ENCODE assay signal across 8 cellular contexts in genomic region chr17:45235071-45236001, GRCh38. TPM values are rescaled to one million over a fixed set of nuclear protein-coding genes. Genes with fewer than 3 reads are reported as not detected.
DNase-seq lines count a peak whose midpoint lies in the region; ATAC-seq and TF ChIP-seq lines count a peak whose summit lies in the region.

No MANE protein-coding gene starts in this region.

- H3K4me3 ChIP-seq in osteoblast (ENCODE audit: insufficient read depth, low read length), result no peak overlapping the region
- no peak overlapping the region for H3K4me3 ChIP-seq in vagina

- TF ChIP-seq CTCF in RWPE1 (conservative IDR thresholded peaks at IDR 0.05; ENCODE audit: low read depth) (peak; percentile 87), foreskin keratinocyte (conservative IDR thresholded peaks at IDR 0.05) (peak; percentile 80), osteoblast (IDR thresholded peaks at IDR 0.05; ENCODE audit: extremely low read depth, low read depth, low read length) (peak; percentile 85), vagina (IDR thresholded peaks at IDR 0.05) (peak; percentile 75 to 82 (median 78))

- TF ChIP-seq POLR2A in vagina (IDR thresholded peaks at IDR 0.05), result no peak

- H3K4me1 ChIP-seq in foreskin keratinocyte (no peaks in the 10 kb centered on the region), osteoblast (ENCODE audit: insufficient read depth, low read length) (peaks cover 25% of the 10 kb centered on the region), vagina (peaks cover 16% of the 10 kb centered on the region)

- no peak overlapping the region for H2AFZ ChIP-seq in osteoblast (ENCODE audit: low read length)

- H3K36me3 ChIP-seq in osteoblast (ENCODE audit: insufficient read depth, low read length), result no peaks in the 10 kb centered on the region
- H3K36me3 ChIP-seq in vagina, result peaks cover 0 to 5% of the 10 kb centered on the region in 2 donors

- H3K4me3 Mint-ChIP-seq in activated T-helper 2 cell treated with anti-CD3 and anti-CD28 coated beads, Interferon-gamma antibody, Interleukin-2, Interleukin-4, amounts not matched to agents 10 μg/mL and 5 μg/mL and 100 μg/mL, durations not matched to agents 14 hours and 24 hours and 36 hours (ENCODE audit: low read depth), result peak overlapping the region; percentile 38

- peak; percentile 32 for ATAC-seq in foreskin keratinocyte
- ATAC-seq in GM21825 (IDR thresholded peaks at IDR 0.05; ENCODE audit: unreplicated experiment), result no peak

- no peak overlapping the region for H3K27ac ChIP-seq in RWPE1
- H3K27ac ChIP-seq in foreskin keratinocyte, result no peak overlapping the region
- H3K27ac ChIP-seq in osteoblast (ENCODE audit: low read depth, low read length), result no peak overlapping the region
- H3K27ac ChIP-seq in vagina, result no peak overlapping the region

- intact Hi-C loops in activated T-helper 2 cell treated with anti-CD3 and anti-CD28 coated beads, Interferon-gamma antibody, Interleukin-2, Interleukin-4, amounts not matched to agents 10 μg/mL and 5 μg/mL and 100 μg/mL, durations not matched to agents 14 hours and 24 hours and 36 hours (cut with micrococcal nuclease), result loop anchor here (1.0 kb wide), 1 partner anchor 16 kb away; no protein-coding TSS in a partner anchor
- intact Hi-C loops in vagina (cut with DNase I), result no loop called here

- no peak overlapping the region for H3K4me2 ChIP-seq in osteoblast (ENCODE audit: insufficient read depth, low read length)

- peak; percentile 79 for DNase-seq in COLO829 (ENCODE audit: low spot score)
- DNase-seq in HUDEP-2 (lab: John Stamatoyannopoulos, UW; ENCODE audit: unreplicated experiment in 76 of 76), result peak in 57 of 76 experiments; percentile 12 to 70 (median 48)
- DNase-seq in RWPE1 (ENCODE audit: low spot score), result peak; percentile 61
- peak; percentile 61 for DNase-seq in activated T-helper 2 cell treated with anti-CD3 and anti-CD28 coated beads, Interferon-gamma antibody, Interleukin-2, Interleukin-4, amounts not matched to agents 10 μg/mL and 5 μg/mL and 100 μg/mL, durations not matched to agents 14 hours and 24 hours and 36 hours (ENCODE audit: low spot score)
- peak in 1 of 2 donors; percentile 41 for DNase-seq in foreskin keratinocyte
- peak; percentile 98 for DNase-seq in osteoblast (ENCODE audit: insufficient read length, low spot score, missing footprints)
- DNase-seq in vagina (ENCODE audit: extremely low spot score in 2 of 2), result no peak

- H3K27ac Mint-ChIP-seq in activated T-helper 2 cell treated with anti-CD3 and anti-CD28 coated beads, Interferon-gamma antibody, Interleukin-2, Interleukin-4, amounts not matched to agents 10 μg/mL and 5 μg/mL and 100 μg/mL, durations not matched to agents 14 hours and 24 hours and 36 hours, result peak overlapping the region; percentile 97

- peaks cover 91% of the 10 kb centered on the region for H3K36me3 Mint-ChIP-seq in activated T-helper 2 cell treated with anti-CD3 and anti-CD28 coated beads, Interferon-gamma antibody, Interleukin-2, Interleukin-4, amounts not matched to agents 10 μg/mL and 5 μg/mL and 100 μg/mL, durations not matched to agents 14 hours and 24 hours and 36 hours (ENCODE audit: low read depth)

- H3K27me3 Mint-ChIP-seq in activated T-helper 2 cell treated with anti-CD3 and anti-CD28 coated beads, Interferon-gamma antibody, Interleukin-2, Interleukin-4, amounts not matched to agents 10 μg/mL and 5 μg/mL and 100 μg/mL, durations not matched to agents 14 hours and 24 hours and 36 hours (ENCODE audit: low read depth), result no peaks in the 10 kb centered on the region

- H3K79me2 ChIP-seq in osteoblast (ENCODE audit: insufficient read depth, low read length), result no peaks in the 10 kb centered on the region

- H3K9me3 ChIP-seq in osteoblast (ENCODE audit: low read depth, low read length) (no peaks in the 10 kb centered on the region), vagina (no peaks in the 10 kb centered on the region)

- H3K27me3 ChIP-seq in foreskin keratinocyte, result peaks cover 10% of the 10 kb centered on the region
- no peaks in the 10 kb centered on the region for H3K27me3 ChIP-seq in osteoblast (ENCODE audit: insufficient read depth, low read length)
- no peaks in the 10 kb centered on the region for H3K27me3 ChIP-seq in vagina

- H3K9me3 Mint-ChIP-seq in activated T-helper 2 cell treated with anti-CD3 and anti-CD28 coated beads, Interferon-gamma antibody, Interleukin-2, Interleukin-4, amounts not matched to agents 10 μg/mL and 5 μg/mL and 100 μg/mL, durations not matched to agents 14 hours and 24 hours and 36 hours, result no peaks in the 10 kb centered on the region

- H3K4me1 Mint-ChIP-seq in activated T-helper 2 cell treated with anti-CD3 and anti-CD28 coated beads, Interferon-gamma antibody, Interleukin-2, Interleukin-4, amounts not matched to agents 10 μg/mL and 5 μg/mL and 100 μg/mL, durations not matched to agents 14 hours and 24 hours and 36 hours (ENCODE audit: low read depth), result peaks cover 56% of the 10 kb centered on the region

- POLR2A ChIA-PET in RWPE1 (lab: Yijun Ruan, JAX; ENCODE audit: low non-redundant PET), result interaction anchor here (0.6 kb wide), 1 partner anchor 17 kb away, joined by 6 read pairs; no protein-coding TSS in a partner anchor

- CTCF ChIA-PET in RWPE1 (lab: Yijun Ruan, JAX), result interaction anchor here (0.6 to 3.2 kb wide), 15 partner anchors 9 to 1027 kb away, joined by 3 to 24 read pairs (median 5); partner anchors contain the start of genes ACBD4 and PLCD3

- H4K20me1 ChIP-seq in osteoblast (ENCODE audit: insufficient read depth, low read length), result no peaks in the 10 kb centered on the region

RNA-seq across cellular contexts. Expression of gene FMNL1, which starts 13.7 kb away (rescaled TPM):
- total RNA-seq in activated T-helper 2 cell treated with anti-CD3 and anti-CD28 coated beads, Interferon-gamma antibody, Interleukin-2, Interleukin-4, amounts not matched to agents 10 μg/mL and 5 μg/mL and 100 μg/mL, durations not matched to agents 14 hours and 24 hours and 36 hours, result 469 and 475 TPM in 2 replicates
- total RNA-seq in foreskin keratinocyte (0.48 and 1.6 TPM in 2 replicates), osteoblast (2.7 and 3.6 TPM in 2 replicates), vagina (22.1 TPM)
- polyA plus RNA-seq in foreskin keratinocyte, result 0.91 and 2.0 TPM in 2 replicates

RNA-seq across cellular contexts. Expression of gene SPATA32, which starts 26.6 kb away (rescaled TPM):
- total RNA-seq in activated T-helper 2 cell treated with anti-CD3 and anti-CD28 coated beads, Interferon-gamma antibody, Interleukin-2, Interleukin-4, amounts not matched to agents 10 μg/mL and 5 μg/mL and 100 μg/mL, durations not matched to agents 14 hours and 24 hours and 36 hours, result 0.37 and 0.67 TPM in 2 replicates
- total RNA-seq in foreskin keratinocyte (not detected in 2 replicates), osteoblast (not detected in 2 replicates), vagina (not detected)
- not detected in 2 replicates for polyA plus RNA-seq in foreskin keratinocyte

Comparison
In these comparisons a context has a peak if more than half of its experiments do, and no peak if none do; other contexts are left out.
1. DNase-seq: peak in COLO829 (single experiment), HUDEP-2 (57 of 76), RWPE1 (single experiment), activated T-helper 2 cell treated with anti-CD3 and anti-CD28 coated beads, Interferon-gamma antibody, Interleukin-2, Interleukin-4, amounts not matched to agents 10 μg/mL and 5 μg/mL and 100 μg/mL, durations not matched to agents 14 hours and 24 hours and 36 hours (single experiment) and osteoblast (single experiment); none in vagina (0 of 2).
2. RNA of gene FMNL1, which starts 13.7 kb away (total RNA-seq): 469 to 475 TPM in activated T-helper 2 cell treated with anti-CD3 and anti-CD28 coated beads, Interferon-gamma antibody, Interleukin-2, Interleukin-4, amounts not matched to agents 10 μg/mL and 5 μg/mL and 100 μg/mL, durations not matched to agents 14 hours and 24 hours and 36 hours; 22.1 TPM in vagina (single experiment), 2.7 to 3.6 TPM in osteoblast and 0.48 to 1.6 TPM in foreskin keratinocyte; every median in the first group is over 10 times any median in the second.
3. Peak in every context shown above with its lines, with median percentiles within 50 percentile points of each other: CTCF ChIP-seq.